ENCODE assay signal across 1 cellular context in the genomic region with DNA sequence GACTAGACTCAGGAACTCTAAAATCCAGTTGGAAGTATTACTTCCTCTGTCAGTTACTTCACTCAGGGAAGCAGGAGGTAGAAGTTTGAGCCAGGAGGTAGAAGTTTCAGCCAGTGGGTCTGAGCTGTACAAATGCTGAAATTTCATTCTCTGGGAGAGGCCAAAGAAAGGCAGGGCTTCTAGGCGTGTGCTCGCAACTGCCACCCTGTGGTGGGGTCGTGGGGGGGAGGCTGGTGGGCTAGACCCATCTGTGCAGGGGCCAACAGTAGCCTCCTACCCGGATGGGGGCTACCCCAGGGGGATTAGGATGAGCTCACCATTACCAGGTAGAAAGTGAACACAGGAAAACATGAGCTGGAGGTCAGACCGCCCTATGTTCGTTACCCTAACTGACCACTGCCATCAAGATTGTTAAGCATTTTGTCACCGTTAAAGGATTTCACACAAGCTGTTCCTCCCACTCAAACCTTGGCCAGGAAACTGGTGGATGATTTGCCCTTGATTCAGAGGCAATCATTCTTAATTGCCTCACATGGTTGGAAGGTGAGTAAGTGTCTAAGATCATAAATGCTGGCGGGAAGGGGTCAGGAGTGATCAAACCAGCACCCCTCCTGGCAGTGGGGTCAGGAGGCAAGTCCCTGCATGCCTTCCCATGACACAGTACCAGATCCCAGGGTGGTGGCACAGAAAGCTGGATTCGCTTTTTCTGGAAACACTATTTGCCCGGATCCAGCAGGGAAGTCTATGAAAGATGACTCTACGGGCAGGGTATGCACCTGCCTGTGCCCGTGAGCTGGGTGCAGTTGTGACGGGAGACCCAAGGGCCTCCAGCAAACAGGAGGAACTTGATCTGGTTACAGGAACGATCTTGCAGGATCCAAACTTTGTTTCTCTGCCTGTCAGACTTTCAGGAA.
A peak's percentile ranks its signal among the peaks of the same experiment; 100 is the strongest.
TF ChIP-seq lines count a peak whose summit lies in the region.

No MANE protein-coding gene starts in this region.

TF ChIP-seq in endothelial cell of umbilical vein, 7 proteins besides CTCF, POLR2A, EP300 and RAD21 (continued from another document):
- TF ChIP-seq, protein P1, sequence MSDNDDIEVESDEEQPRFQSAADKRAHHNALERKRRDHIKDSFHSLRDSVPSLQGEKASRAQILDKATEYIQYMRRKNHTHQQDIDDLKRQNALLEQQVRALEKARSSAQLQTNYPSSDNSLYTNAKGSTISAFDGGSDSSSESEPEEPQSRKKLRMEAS (IDR thresholded peaks at IDR 0.05; ENCODE audit: insufficient read depth, insufficient read length): no peak
- TF ChIP-seq POLR2AphosphoS5 (IDR thresholded peaks at IDR 0.05; ENCODE audit: insufficient read depth, low read depth, low read length) (peak; percentile 83), JUN (IDR thresholded peaks at IDR 0.05; ENCODE audit: borderline replicate concordance, insufficient read depth, insufficient read length, low read depth) (peak; percentile 62), FOS (IDR thresholded peaks at IDR 0.05; ENCODE audit: borderline replicate concordance, insufficient read depth, low read length) (peak; percentile 94), EZH2 (IDR thresholded peaks at IDR 0.05; ENCODE audit: borderline replicate concordance, low read depth, low read length, severe bottlenecking) (no peak)
TF ChIP-seq in endothelial cell of umbilical vein: peak in this region for 5.
